Comparison of ENCODE assay signal across 16 cellular contexts in genomic region chr20:13401596-13401995, GRCh38.
DNase-seq lines count a peak whose midpoint lies in the region.
"Had no signal": no experiment of that assay in that cellular context is flagged by ENCODE, and none has a peak within 500 bp of the region (broad histone marks: within the 10 kb centered on the region; RNA-seq: fewer than 3 reads in every experiment).

No MANE protein-coding gene starts in this region.

- no peaks in the 10 kb centered on the region for H3K36me3 ChIP-seq in MG63
- H3K36me3 ChIP-seq: Peyer's patch had no signal

- H3K4me3 ChIP-seq in MG63, result no peak overlapping the region
- H3K4me3 ChIP-seq: Peyer's patch had no signal

- H3K27me3 ChIP-seq in MG63, result no peaks in the 10 kb centered on the region
- H3K27me3 ChIP-seq: Peyer's patch had no signal

- DNase-seq in NCI-H526 treated with DMSO at 0.1 percent for 48 hours (lab: John Stamatoyannopoulos, UW) (peak; percentile 51), NCI-H526 (lab: John Stamatoyannopoulos, UW) (no peak), RKO (ENCODE audit: low spot score) (peak; percentile 56), foreskin melanocyte (peak; percentile 34), NCI-H1092 treated with DMSO at 0.1 percent for 48 hours (lab: John Stamatoyannopoulos, UW) (no peak), MG63 (no peak), NCI-H82 treated with DMSO at 0.1 percent for 48 hours (lab: John Stamatoyannopoulos, UW; ENCODE audit: unreplicated experiment) (no peak)
- DNase-seq in stimulated activated naive CD4-positive, alpha-beta T cell treated with Interleukin-2 at 50 U/mL for 16 hours (lab: John Stamatoyannopoulos, UW), result no peak
- DNase-seq: CD4-positive, alpha-beta T cell; H7; NCI-H1436 treated with DMSO at 0.1 percent for 48 hours; NCI-H2029; NCI-H2171; NCI-H69; Peyer's patch; Right ventricle myocardium superior had no signal

- H3K9me3 ChIP-seq in MG63, result no peaks in the 10 kb centered on the region
- H3K9me3 ChIP-seq: Peyer's patch had no signal

Comparison
In these comparisons a context has a peak if more than half of its experiments do, and no peak if none do; other contexts are left out.
1. DNase-seq: peak in NCI-H526 treated with DMSO at 0.1 percent for 48 hours (single experiment), RKO (single experiment) and foreskin melanocyte (single experiment); none in NCI-H526 (0 of 2), NCI-H1092 treated with DMSO at 0.1 percent for 48 hours (single experiment), MG63 (single experiment), NCI-H82 treated with DMSO at 0.1 percent for 48 hours (single experiment) and stimulated activated naive CD4-positive, alpha-beta T cell treated with Interleukin-2 at 50 U/mL for 16 hours (single experiment).